8 cellular contexts compared by ENCODE assay signal in genomic region chrX:48676106-48676892, GRCh38. TPM values are rescaled to one million over a fixed set of nuclear protein-coding genes. Genes with fewer than 3 reads are reported as not detected.
DNase-seq lines count a peak whose midpoint lies in the region; ATAC-seq and TF ChIP-seq lines count a peak whose summit lies in the region.

No MANE protein-coding gene starts in this region.

- peak overlapping the region; percentile 84 to 89 (median 88) for H3K4me3 Mint-ChIP-seq in T-cell

- H3K4me1 ChIP-seq in prostate gland (replicated peaks) = no peaks in the 10 kb centered on the region

- H3K9me3 ChIP-seq in prostate gland = no peaks in the 10 kb centered on the region

- TF ChIP-seq CTCF in prostate gland (IDR thresholded peaks at IDR 0.05) = peak in 1 of 4 experiments; percentile 5

- H3K27ac Mint-ChIP-seq in T-cell = peak overlapping the region; percentile 87 to 88

- H3K27ac ChIP-seq in prostate gland = peak overlapping the region; percentile 75 to 80

- H3K27me3 ChIP-seq in prostate gland (replicated peaks; ENCODE audit: insufficient read depth) = no peaks in the 10 kb centered on the region

- no peaks in the 10 kb centered on the region for H3K36me3 ChIP-seq in prostate gland

- POLR2A ChIA-PET in T-cell (lab: Charles Lee) = interaction anchor here in 1 of 2 donors (0.9 to 1.1 kb wide), 3 partner anchors 61 to 262 kb away, joined by 4 to 10 read pairs (median 6); partner anchors contain the start of gene HDAC6

- H3K9me3 Mint-ChIP-seq in T-cell = no peaks in the 10 kb centered on the region

- DNase-seq in NCI-H146 treated with DMSO at 0.1 percent for 48 hours (lab: John Stamatoyannopoulos, UW; ENCODE audit: unreplicated experiment) = peak; percentile 80
- peak; percentile 71 to 89 (median 81) for DNase-seq in T-cell
- DNase-seq in amniotic epithelial cell (ENCODE audit: low read depth) = peak; percentile 76
- DNase-seq in left cardiac atrium = peak; percentile 89
- peak; percentile 80 for DNase-seq in prostate gland (ENCODE audit: low spot score)
- DNase-seq in ureter (ENCODE audit: low spot score) = peak; percentile 88

- intact Hi-C loops in left cardiac atrium (cut with DNase I) (no loop called here), prostate gland (cut with DNase I) (no loop called here)

- peak; percentile 69 for TF ChIP-seq POLR2A in GM15510 (IDR thresholded peaks at IDR 0.05; ENCODE audit: borderline replicate concordance, extremely low read depth, insufficient read length)
- peak; percentile 52 for TF ChIP-seq POLR2A in prostate gland (IDR thresholded peaks at IDR 0.05)

- peak overlapping the region; percentile 51 to 59 for H3K4me3 ChIP-seq in prostate gland

- CTCF ChIA-PET in T-cell (lab: Charles Lee) = interaction anchor here in 1 of 2 donors (1.0 kb wide), 1 partner anchor 126 kb away, joined by 6 read pairs; the partner anchor contains the start of gene HDAC6

- 0% methylated on average over 7 of the region's 67 CpGs for WGBS in prostate gland

- no peaks in the 10 kb centered on the region for H3K27me3 Mint-ChIP-seq in T-cell

- ATAC-seq in HG02884 (IDR thresholded peaks at IDR 0.05; ENCODE audit: unreplicated experiment) = peak; percentile 88
- peak; percentile 97 to 99 (median 98) for ATAC-seq in T-cell (replicated peaks in 1 of 4)
- peak; percentile 99 to 100 for ATAC-seq in left cardiac atrium

- H3K4me1 Mint-ChIP-seq in T-cell = peaks cover 17 to 28% (median 27%) of the 10 kb centered on the region in 3 donors

- no peaks in the 10 kb centered on the region for H3K36me3 Mint-ChIP-seq in T-cell

RNA-seq across cellular contexts. Expression of gene WAS, which starts 7.3 kb away (rescaled TPM):
- total RNA-seq in T-cell (100 to 1,000 TPM in 3 of 5 donors, 10 to 100 TPM in 2; 92.0 to 118 (median 103) TPM), left cardiac atrium (1 to 10 TPM; 5.0 to 9.1 TPM), prostate gland (10 to 100 TPM in 1 of 2 donors, 1 to 10 TPM in 1; 2.5 to 10.5 TPM), ureter (4.8 TPM)

RNA-seq across cellular contexts. Expression of gene SUV39H1, which starts 20.2 kb away (rescaled TPM):
- total RNA-seq in T-cell (10 to 100 TPM in 3 of 5 donors, 1 to 10 TPM in 2; 7.6 to 12.0 (median 10.6) TPM), left cardiac atrium (1 to 10 TPM; 3.6 to 3.8 TPM), prostate gland (1 to 10 TPM; 7.4 to 9.1 TPM), ureter (4.1 TPM)

Comparison
In these comparisons a context has a peak if more than half of its experiments do, and no peak if none do; other contexts are left out.
1. Peak in every context shown above with its lines: DNase-seq, ATAC-seq, H3K4me3 ChIP-seq and H3K27ac ChIP-seq.
2. RNA of gene WAS, which starts 7.3 kb away (total RNA-seq): 92.0 to 118 TPM in T-cell; 2.5 to 10.5 TPM in prostate gland, 5.0 to 9.1 TPM in left cardiac atrium and 4.8 TPM in ureter (single experiment); every median in the first group is over 4 times any median in the second.